Comparison of ENCODE assay signal across 14 cellular contexts in genomic region chr22:35432226-35432905, GRCh38. TPM values are rescaled to one million over a fixed set of nuclear protein-coding genes. Genes with fewer than 3 reads are reported as not detected.
DNase-seq lines count a peak whose midpoint lies in the region; ATAC-seq and TF ChIP-seq lines count a peak whose summit lies in the region.
"Had no signal": no experiment of that assay in that cellular context is flagged by ENCODE, and none has a peak within 500 bp of the region (broad histone marks: within the 10 kb centered on the region; RNA-seq: fewer than 3 reads in every experiment).

No MANE protein-coding gene starts in this region.

- peaks cover 2% of the 10 kb centered on the region for H3K27me3 Mint-ChIP-seq in brain

- H4K8ac ChIP-seq in mesenchymal stem cell (ENCODE audit: low read length): peak overlapping the region; percentile 12

- H2AFZ ChIP-seq in mesenchymal stem cell (ENCODE audit: low read depth, low read length) (no peak overlapping the region), osteoblast (ENCODE audit: low read length) (no peak overlapping the region)

- H2AK5ac ChIP-seq in mesenchymal stem cell (ENCODE audit: low read length, severe bottlenecking): no peak overlapping the region

- H3K4me3 ChIP-seq in mesenchymal stem cell (ENCODE audit: insufficient read depth in 1 of 2, low read depth in 1 of 2, low read length in 2 of 2) (no peak overlapping the region), osteoblast (ENCODE audit: insufficient read depth, low read length) (no peak overlapping the region)
- H3K4me3 ChIP-seq: MG63 had no signal

- H3K27ac Mint-ChIP-seq in brain: peak overlapping the region in 3 of 5 experiments; percentile 60 to 75 (median 74)

- H4K91ac ChIP-seq in mesenchymal stem cell (ENCODE audit: low read length): peak overlapping the region; percentile 8

- H3K4me2 ChIP-seq in mesenchymal stem cell (ENCODE audit: low read length, poor library complexity, severe bottlenecking): no peak overlapping the region
- no peak overlapping the region for H3K4me2 ChIP-seq in osteoblast (ENCODE audit: insufficient read depth, low read length)

- H3K4ac ChIP-seq in mesenchymal stem cell (ENCODE audit: low read depth in 1 of 2, low read length in 2 of 2): no peak overlapping the region

- 96% methylated on average over 13 of the region's 13 CpGs for WGBS in mesenchymal stem cell

- no peak overlapping the region for H3K23ac ChIP-seq in mesenchymal stem cell (ENCODE audit: low read length in 2 of 2)

- no peaks in the 10 kb centered on the region for H3K79me2 ChIP-seq in osteoblast (ENCODE audit: insufficient read depth, low read length)

- H3K4me1 Mint-ChIP-seq in brain: peaks cover 19% of the 10 kb centered on the region

- no peak overlapping the region for H3K9ac ChIP-seq in mesenchymal stem cell (ENCODE audit: low read length)

- no peak overlapping the region for H2BK120ac ChIP-seq in mesenchymal stem cell (ENCODE audit: low read depth, low read length)

- no peaks in the 10 kb centered on the region for H4K20me1 ChIP-seq in osteoblast (ENCODE audit: insufficient read depth, low read length)

- DNase-seq in mesenchymal stem cell (no peak), substantia nigra (lab: John Stamatoyannopoulos, UW) (no peak), SHP77 (lab: John Stamatoyannopoulos, UW) (no peak), osteoblast (ENCODE audit: insufficient read length, low spot score, missing footprints) (no peak)
- DNase-seq: ACHN, DMS79 treated with DMSO at 0.1 percent for 48 hours, H7, Karpas-422, MG63, NCI-H1092 had no signal

- H2BK15ac ChIP-seq in mesenchymal stem cell (ENCODE audit: low read depth, poor library complexity, severe bottlenecking): no peak overlapping the region

- no peak overlapping the region for H3K18ac ChIP-seq in mesenchymal stem cell (ENCODE audit: low read depth in 1 of 2, low read length in 2 of 2)

- peaks cover 5% of the 10 kb centered on the region for H3K4me1 ChIP-seq in mesenchymal stem cell (ENCODE audit: control insufficient read depth, insufficient read depth, low read depth, low read length)
- H3K4me1 ChIP-seq in osteoblast (ENCODE audit: insufficient read depth, low read length): peaks cover 8% of the 10 kb centered on the region

- no peak overlapping the region for H2BK12ac ChIP-seq in mesenchymal stem cell (ENCODE audit: low read length in 2 of 2)

- H3K36me3 ChIP-seq in mesenchymal stem cell (ENCODE audit: control insufficient read depth in 1 of 2, insufficient read depth in 2 of 2, low read depth in 1 of 2, low read length in 2 of 2): peaks cover 7 to 24% of the 10 kb centered on the region in 2 experiments
- peaks cover 8% of the 10 kb centered on the region for H3K36me3 ChIP-seq in osteoblast (ENCODE audit: insufficient read depth, low read length)

- no peaks in the 10 kb centered on the region for H3K79me1 ChIP-seq in mesenchymal stem cell (replicated peaks; ENCODE audit: low read length, poor library complexity, severe bottlenecking)

- TF ChIP-seq POLR2A in GM18505 (IDR thresholded peaks at IDR 0.05; ENCODE audit: borderline replicate concordance, extremely low read depth, insufficient read depth, insufficient read length): no peak

- peaks cover 31% of the 10 kb centered on the region for H3K36me3 Mint-ChIP-seq in brain

- H3K9me3 ChIP-seq in mesenchymal stem cell (ENCODE audit: control insufficient read depth, low read length) (peaks cover 16% of the 10 kb centered on the region), osteoblast (ENCODE audit: low read depth, low read length) (peaks cover 4% of the 10 kb centered on the region)
- H3K9me3 ChIP-seq: MG63 had no signal

- no peaks in the 10 kb centered on the region for H3K27me3 ChIP-seq in mesenchymal stem cell (ENCODE audit: control insufficient read depth in 1 of 2, insufficient read depth in 1 of 2, low read length in 2 of 2)
- no peaks in the 10 kb centered on the region for H3K27me3 ChIP-seq in osteoblast (ENCODE audit: insufficient read depth, low read length)
- H3K27me3 ChIP-seq: MG63 had no signal

- no peak for TF ChIP-seq CTCF in VCaP (conservative IDR thresholded peaks at IDR 0.05)
- TF ChIP-seq CTCF in brain (conservative IDR thresholded peaks at IDR 0.05): no peak
- TF ChIP-seq CTCF in osteoblast (IDR thresholded peaks at IDR 0.05; ENCODE audit: extremely low read depth, low read depth, low read length): no peak

- H3K27ac ChIP-seq in VCaP: peak overlapping the region; percentile 68
- H3K27ac ChIP-seq in mesenchymal stem cell (ENCODE audit: low read length, poor library complexity, severe bottlenecking): no peak overlapping the region
- H3K27ac ChIP-seq in substantia nigra (ENCODE audit: low read depth, low read length, poor library complexity, severe bottlenecking): peak overlapping the region; percentile 26
- H3K27ac ChIP-seq in osteoblast (ENCODE audit: low read depth, low read length): no peak overlapping the region

- H3K14ac ChIP-seq in mesenchymal stem cell (ENCODE audit: low read length in 2 of 2): no peak overlapping the region

- no peak overlapping the region for H3K4me3 Mint-ChIP-seq in brain

- peaks cover 0 to 20% (median 8%) of the 10 kb centered on the region in 5 experiments for H3K9me3 Mint-ChIP-seq in brain

- no peak overlapping the region for H2BK5ac ChIP-seq in mesenchymal stem cell (ENCODE audit: low read depth, low read length, poor library complexity, severe bottlenecking)

- no peak for ATAC-seq in GM18505 (IDR thresholded peaks at IDR 0.05; ENCODE audit: unreplicated experiment)
- ATAC-seq: Right ventricle myocardium inferior had no signal

RNA-seq across cellular contexts. Expression of gene MCM5, which starts 32.4 kb away (rescaled TPM):
- 66.6 TPM for polyA plus RNA-seq in brain (ENCODE audit: insufficient read depth, low read depth, low replicate concordance)
- 6.9 TPM for polyA plus RNA-seq in mesenchymal stem cell (2013, experiment 1 of 2)
- polyA plus RNA-seq in mesenchymal stem cell (2013, experiment 2 of 2): 7.5 TPM
- total RNA-seq in osteoblast: 12.7 and 13.6 TPM in 2 replicates

RNA-seq across cellular contexts. Expression of gene HMOX1, which starts 51.5 kb away (rescaled TPM):
- 11.0 TPM for polyA plus RNA-seq in brain (ENCODE audit: insufficient read depth, low read depth, low replicate concordance)
- polyA plus RNA-seq in mesenchymal stem cell (2013, experiment 1 of 2): 24.1 TPM
- 24.2 TPM for polyA plus RNA-seq in mesenchymal stem cell (2013, experiment 2 of 2)
- 411 and 475 TPM in 2 replicates for total RNA-seq in osteoblast

Comparison
In these comparisons a context has a peak if more than half of its experiments do, and no peak if none do; other contexts are left out.
1. H3K27ac ChIP-seq: peak in VCaP (single experiment) and substantia nigra (single experiment); none in mesenchymal stem cell (single experiment) and osteoblast (single experiment).